Comparison of ENCODE assay signal across 10 cellular contexts in genomic region chr2:207513577-207514257, GRCh38. TPM values are rescaled to one million over a fixed set of nuclear protein-coding genes. Genes with fewer than 3 reads are reported as not detected.
A peak's percentile ranks its signal among the peaks of the same experiment; 100 is the strongest.
DNase-seq lines count a peak whose midpoint lies in the region; TF ChIP-seq lines count a peak whose summit lies in the region.
"Had no signal": no experiment of that assay in that cellular context is flagged by ENCODE, and none has a peak within 500 bp of the region (broad histone marks: within the 10 kb centered on the region; RNA-seq: fewer than 3 reads in every experiment).

No MANE protein-coding gene starts in this region.

- CTCF ChIA-PET in AG04449 (lab: Yijun Ruan, JAX) = interaction anchor here (1.8 kb wide), 1 partner anchor 9 kb away, joined by 5 read pairs; no protein-coding TSS in a partner anchor

- intact Hi-C loops in posterior vena cava (cut with DNase I) = no loop called here

- no peak overlapping the region for H3K27ac ChIP-seq in caudate nucleus (ENCODE audit: low read depth, low read length)
- H3K27ac ChIP-seq: SK-N-MC had no signal

- no peak overlapping the region for H3K4me3 ChIP-seq in AG04449 (ENCODE audit: low read depth, low read length)
- H3K4me3 ChIP-seq: SK-N-MC had no signal

- POLR2A ChIA-PET in AG04449 (lab: Yijun Ruan, JAX) = interaction anchor here (0.8 to 2.0 kb wide), 7 partner anchors 9 to 347 kb away, joined by 3 to 18 read pairs (median 5); partner anchors contain the start of genes CREB1, KLF7 and METTL21A

- TF ChIP-seq CTCF in AG04449 (IDR thresholded peaks at IDR 0.05; ENCODE audit: insufficient read depth, low read length, missing control alignments) = no peak

- DNase-seq in AG04449 (ENCODE audit: low read depth, low spot score) (peak; percentile 99), HPDE6-E6E7 (ENCODE audit: extremely low spot score) (peak; percentile 60), amniotic stem cell (lab: John Stamatoyannopoulos, UW) (peak; percentile 81), kidney tubule cell (ENCODE audit: low spot score) (peak; percentile 97), caudate nucleus (lab: John Stamatoyannopoulos, UW) (no peak), NCI-H1048 (lab: John Stamatoyannopoulos, UW) (no peak), posterior vena cava (ENCODE audit: low spot score) (no peak), HuH-7.5 (ENCODE audit: low spot score) (no peak)
- DNase-seq: DND-41 had no signal

RNA-seq across cellular contexts. Expression of gene CREB1, which starts 16.0 kb away (rescaled TPM):
- 10 to 100 TPM; 62.0 to 67.9 TPM for total RNA-seq in posterior vena cava

Comparison
In these comparisons a context has a peak if more than half of its experiments do, and no peak if none do; other contexts are left out.
1. DNase-seq: peak in AG04449 (single experiment), HPDE6-E6E7 (single experiment), amniotic stem cell (single experiment) and kidney tubule cell (single experiment); none in caudate nucleus (0 of 61), NCI-H1048 (single experiment), posterior vena cava (single experiment) and HuH-7.5 (single experiment).